Comparison of ENCODE assay signal across 8 cellular contexts in genomic region chr5:90528704-90529233, GRCh38. TPM values are rescaled to one million over a fixed set of nuclear protein-coding genes. Genes with fewer than 3 reads are reported as not detected.
A peak's percentile ranks its signal among the peaks of the same experiment; 100 is the strongest.
DNase-seq lines count a peak whose midpoint lies in the region; ATAC-seq and TF ChIP-seq lines count a peak whose summit lies in the region.

No MANE protein-coding gene starts in this region.

- WGBS in ectodermal cell, 2 experiments, result 5 to 6% methylated on average over 17 of the region's 17 CpGs

- H3K4me1 ChIP-seq in ectodermal cell (ENCODE audit: control insufficient read depth, insufficient read depth, low read length) (no peaks in the 10 kb centered on the region), mucosa of rectum (ENCODE audit: control insufficient read depth in 2 of 2, insufficient read depth in 2 of 2, low read length in 2 of 2) (peaks cover 16 to 27% of the 10 kb centered on the region in 2 donors)

- H3K27ac ChIP-seq in SU-DHL-6 (ENCODE audit: low read depth, low read length) (peak overlapping the region; percentile 41), ectodermal cell (ENCODE audit: insufficient read depth, low read depth, low read length, poor library complexity, severe bottlenecking) (no peak overlapping the region), mucosa of rectum (ENCODE audit: low read depth in 2 of 2, low read length in 2 of 2) (peak overlapping the region; percentile 93 to 95)

- no peaks in the 10 kb centered on the region for H3K9me3 ChIP-seq in SU-DHL-6 (ENCODE audit: insufficient read depth, low read length)
- no peaks in the 10 kb centered on the region for H3K9me3 ChIP-seq in ectodermal cell (ENCODE audit: control insufficient read depth, low read length)
- H3K9me3 ChIP-seq in mucosa of rectum (ENCODE audit: control insufficient read depth in 2 of 2, low read length in 2 of 2), result no peaks in the 10 kb centered on the region

- TF ChIP-seq CTCF in SU-DHL-6 (IDR thresholded peaks at IDR 0.05; ENCODE audit: insufficient read depth, low read length, poor library complexity, severe bottlenecking), result no peak

- H3K4me2 ChIP-seq in SU-DHL-6 (ENCODE audit: low read depth, low read length, poor library complexity, severe bottlenecking), result peak overlapping the region; percentile 96

- H3K9me2 ChIP-seq in SU-DHL-6 (replicated peaks; ENCODE audit: insufficient read depth, low read length), result no peaks in the 10 kb centered on the region

- DNase-seq in NOMO-1 treated with dmso at 0.1 percent for 144 hours (lab: John Stamatoyannopoulos, UW; ENCODE audit: unreplicated experiment) (peak; percentile 1), NOMO-1 treated with DMSO at 0.1 percent for 48 hours (lab: John Stamatoyannopoulos, UW; ENCODE audit: unreplicated experiment) (no peak), NCI-H2196 treated with DMSO at 0.1 percent for 48 hours (lab: John Stamatoyannopoulos, UW; ENCODE audit: unreplicated experiment) (no peak), A172 (ENCODE audit: low spot score) (no peak)

- peak overlapping the region; percentile 88 for H3K4me3 ChIP-seq in SU-DHL-6 (ENCODE audit: insufficient read depth, low read length, poor library complexity, severe bottlenecking)
- peak overlapping the region; percentile 91 for H3K4me3 ChIP-seq in ectodermal cell (ENCODE audit: insufficient read depth, low read depth, low read length)
- H3K4me3 ChIP-seq in mucosa of rectum (ENCODE audit: low read length in 2 of 2), result peak overlapping the region; percentile 93

- peak overlapping the region; percentile 90 for H3K9ac ChIP-seq in SU-DHL-6 (ENCODE audit: low read length)
- H3K9ac ChIP-seq in mucosa of rectum (ENCODE audit: low read depth in 1 of 2, low read length in 2 of 2), result peak overlapping the region; percentile 98 to 99

- H3K79me2 ChIP-seq in SU-DHL-6 (ENCODE audit: insufficient read depth, low read length), result peaks cover 35% of the 10 kb centered on the region

- H2AFZ ChIP-seq in SU-DHL-6 (ENCODE audit: low read depth, low read length, severe bottlenecking), result peak overlapping the region; percentile 83

- ATAC-seq in HG02884 (IDR thresholded peaks at IDR 0.05; ENCODE audit: unreplicated experiment), result peak; percentile 5

- no peaks in the 10 kb centered on the region for H4K20me1 ChIP-seq in SU-DHL-6 (ENCODE audit: low read depth, low read length)

- H3K27me3 ChIP-seq in SU-DHL-6 (ENCODE audit: low read length) (no peaks in the 10 kb centered on the region), ectodermal cell (ENCODE audit: control insufficient read depth, insufficient read depth, low read length, poor library complexity, severe bottlenecking) (no peaks in the 10 kb centered on the region), mucosa of rectum (ENCODE audit: control insufficient read depth in 2 of 2, insufficient read depth in 2 of 2, low read length in 2 of 2) (no peaks in the 10 kb centered on the region)

- H3F3A ChIP-seq in SU-DHL-6 (ENCODE audit: insufficient read depth), result no peaks in the 10 kb centered on the region

- H3K36me3 ChIP-seq in SU-DHL-6 (ENCODE audit: low read length), result peaks cover 6% of the 10 kb centered on the region; the same call in 1 of the 2 replicates
- no peaks in the 10 kb centered on the region for H3K36me3 ChIP-seq in ectodermal cell (ENCODE audit: control insufficient read depth, insufficient read depth, low read length)
- peaks cover 6 to 11% of the 10 kb centered on the region in 2 donors for H3K36me3 ChIP-seq in mucosa of rectum (ENCODE audit: control insufficient read depth in 2 of 2, insufficient read depth in 2 of 2, low read length in 2 of 2)

RNA-seq across cellular contexts. Expression of gene LYSMD3, which starts 0.6 kb away (rescaled TPM):
- polyA plus RNA-seq in ectodermal cell (2013, experiment 1 of 4), result 13.2 TPM
- 11.2 TPM for polyA plus RNA-seq in ectodermal cell (2013, experiment 2 of 4)
- 11.4 TPM for polyA plus RNA-seq in ectodermal cell (2013, experiment 3 of 4)
- polyA plus RNA-seq in ectodermal cell (2013, experiment 4 of 4), result 11.5 TPM
- total RNA-seq in A172 (2014; rRNA removed; shearing (Covaris generic)), result 14.7 and 17.7 TPM in 2 replicates

RNA-seq across cellular contexts. Expression of gene ADGRV1, which starts 29.8 kb away (rescaled TPM):
- polyA plus RNA-seq in ectodermal cell (2013, experiment 1 of 4), result 36.0 TPM
- 43.8 TPM for polyA plus RNA-seq in ectodermal cell (2013, experiment 2 of 4)
- polyA plus RNA-seq in ectodermal cell (2013, experiment 3 of 4), result 32.6 TPM
- 38.3 TPM for polyA plus RNA-seq in ectodermal cell (2013, experiment 4 of 4)
- not detected in 2 replicates for total RNA-seq in A172 (2014; rRNA removed; shearing (Covaris generic))

RNA-seq across cellular contexts. Expression of gene POLR3G, which starts 54.1 kb away (rescaled TPM):
- 8.6 TPM for polyA plus RNA-seq in ectodermal cell (2013, experiment 1 of 4)
- polyA plus RNA-seq in ectodermal cell (2013, experiment 2 of 4), result 7.1 TPM
- 5.4 TPM for polyA plus RNA-seq in ectodermal cell (2013, experiment 3 of 4)
- 5.8 TPM for polyA plus RNA-seq in ectodermal cell (2013, experiment 4 of 4)
- total RNA-seq in A172 (2014; rRNA removed; shearing (Covaris generic)), result 5.5 and 6.1 TPM in 2 replicates

RNA-seq across cellular contexts. Expression of gene MBLAC2, which starts 54.2 kb away (rescaled TPM):
- 6.1 TPM for polyA plus RNA-seq in ectodermal cell (2013, experiment 1 of 4)
- 4.5 TPM for polyA plus RNA-seq in ectodermal cell (2013, experiment 2 of 4)
- 4.3 TPM for polyA plus RNA-seq in ectodermal cell (2013, experiment 3 of 4)
- polyA plus RNA-seq in ectodermal cell (2013, experiment 4 of 4), result 4.7 TPM
- total RNA-seq in A172 (2014; rRNA removed; shearing (Covaris generic)), result 4.7 and 6.0 TPM in 2 replicates
